Comparison of ENCODE assay signal across 22 cellular contexts in genomic region chr4:54025582-54025981, GRCh38. TPM values are rescaled to one million over a fixed set of nuclear protein-coding genes. Genes with fewer than 3 reads are reported as not detected.
DNase-seq lines count a peak whose midpoint lies in the region; ATAC-seq, FAIRE-seq and TF ChIP-seq lines count a peak whose summit lies in the region.
"Had no signal": no experiment of that assay in that cellular context is flagged by ENCODE, and none has a peak within 500 bp of the region (broad histone marks: within the 10 kb centered on the region; RNA-seq: fewer than 3 reads in every experiment).

No MANE protein-coding gene starts in this region.

- H2AFZ ChIP-seq in Karpas-422 (ENCODE audit: low read length) (no peak overlapping the region), H1 (ENCODE audit: low read length) (no peak overlapping the region)

- no peak overlapping the region for H4K91ac ChIP-seq in H1 (replicated peaks; ENCODE audit: insufficient read length, low read length)

- H3K9me3 ChIP-seq in Karpas-422 (ENCODE audit: low read length) (no peaks in the 10 kb centered on the region), H1 (ENCODE audit: insufficient read depth in 2 of 2, low read depth in 1 of 2, low read length in 1 of 2) (peaks cover 2 to 6% of the 10 kb centered on the region in 2 experiments; a peak in 3 of 4 replicates)
- no peaks in the 10 kb centered on the region for H3K9me3 ChIP-seq in CD4-positive, alpha-beta T cell (ENCODE audit: control insufficient read depth, low read length)
- H3K9me3 ChIP-seq: BE2C had no signal

- no peak overlapping the region for H2BK15ac ChIP-seq in H1 (ENCODE audit: low read length)

- H3K56ac ChIP-seq in H1 (replicated peaks; ENCODE audit: insufficient read length, low read depth, low read length): no peak overlapping the region

- H3K4me2 ChIP-seq in Karpas-422 (ENCODE audit: low read depth, low read length, poor library complexity, severe bottlenecking): no peak overlapping the region
- H3K4me2 ChIP-seq in H1 (ENCODE audit: insufficient read depth in 1 of 2, low read depth in 2 of 2, low read length in 2 of 2): no peak overlapping the region
- H3K4me2 ChIP-seq: BLaER1 had no signal

- no peaks in the 10 kb centered on the region for H3K79me1 ChIP-seq in H1 (ENCODE audit: low read depth, low read length)

- peaks cover 29% of the 10 kb centered on the region for H3K4me1 Mint-ChIP-seq in CD4-positive, alpha-beta T cell (ENCODE audit: low read depth)
- H3K4me1 Mint-ChIP-seq: CD14-positive monocyte had no signal

- H4K20me1 ChIP-seq in Karpas-422 (ENCODE audit: insufficient read depth, low read depth, low read length): no peaks in the 10 kb centered on the region
- H4K20me1 ChIP-seq in H1 (replicated peaks in 1 of 2; ENCODE audit: control insufficient read depth in 1 of 2, insufficient read depth in 2 of 2, low read length in 2 of 2): no peaks in the 10 kb centered on the region

- H3K14ac ChIP-seq in H1 (ENCODE audit: insufficient read length): no peak overlapping the region

- 0 out of 2 replicates have a peak overlapping the region, but pooled peaks have one; percentile 51 for H4K8ac ChIP-seq in H1 (ENCODE audit: extremely low read depth, insufficient read depth, low read length)

- H4K5ac ChIP-seq in H1 (ENCODE audit: insufficient read length, low read depth, low read length): no peak overlapping the region

- H3K27ac Mint-ChIP-seq in CD4-positive, alpha-beta T cell: no peak overlapping the region
- H3K27ac Mint-ChIP-seq: CD4-positive, CD25-positive, alpha-beta regulatory T cell; CD8-positive, alpha-beta T cell had no signal

- H3K4me3 Mint-ChIP-seq in CD4-positive, alpha-beta T cell: no peak overlapping the region
- H3K4me3 Mint-ChIP-seq: CD14-positive monocyte; CD8-positive, alpha-beta T cell had no signal

- H3K23ac ChIP-seq in H1 (ENCODE audit: insufficient read length): no peak overlapping the region

- no peak for DNase-seq in Karpas-422
- DNase-seq in H1 (ENCODE audit: low read depth in 1 of 2, low spot score in 2 of 2): no peak
- no peak for DNase-seq in CD4-positive, alpha-beta T cell
- DNase-seq: 8988T; ACHN; BE2C; C1 segment of cervical spinal cord; Caco-2; Calu3; CD4-positive, CD25-positive, alpha-beta regulatory T cell; CD8-positive, alpha-beta T cell; DMS79 treated with DMSO at 0.1 percent for 48 hours; GF-D8 had no signal

- H3K79me2 ChIP-seq in Karpas-422 (ENCODE audit: low read length): peaks cover 91% of the 10 kb centered on the region
- no peaks in the 10 kb centered on the region for H3K79me2 ChIP-seq in H1 (ENCODE audit: control insufficient read depth in 1 of 2, insufficient read depth in 2 of 2, low read length in 2 of 2)

- H3K4me3 ChIP-seq in Karpas-422 (ENCODE audit: low read length) (no peak overlapping the region), H1 (ENCODE audit: extremely low read depth in 1 of 4, insufficient read depth in 2 of 4, low read depth in 3 of 4, low read length in 4 of 4) (no peak overlapping the region)
- H3K4me3 ChIP-seq: BLaER1 had no signal

- peaks cover 18% of the 10 kb centered on the region for H3K36me3 Mint-ChIP-seq in CD4-positive, alpha-beta T cell (ENCODE audit: low read depth)

- H3K23me2 ChIP-seq in H1 (ENCODE audit: low read depth, low read length): no peaks in the 10 kb centered on the region

- TF ChIP-seq RAD21 in H1 (IDR thresholded peaks at IDR 0.05 in 1 of 2, conservative IDR thresholded peaks at IDR 0.05 in 1 of 2; ENCODE audit: low read depth in 2 of 2, low read length in 2 of 2): no peak

- no peak overlapping the region for H3K4ac ChIP-seq in H1 (replicated peaks; ENCODE audit: insufficient read length, low read depth, low read length)

- no peak overlapping the region for H2BK120ac ChIP-seq in H1 (replicated peaks; ENCODE audit: low read depth, low read length)

- no peak for TF ChIP-seq CTCF in H1 (IDR thresholded peaks at IDR 0.05; ENCODE audit: control extremely low read depth in 1 of 3, insufficient read depth in 1 of 3, low read depth in 1 of 3, low read length in 3 of 3)
- TF ChIP-seq CTCF in CD4-positive, alpha-beta T cell (IDR thresholded peaks at IDR 0.05): no peak

- H3K36me3 ChIP-seq in Karpas-422 (ENCODE audit: insufficient read depth, low read length) (peaks cover 46% of the 10 kb centered on the region), H1 (ENCODE audit: control insufficient read depth in 2 of 4, insufficient read depth in 4 of 4, low read length in 3 of 4) (no peaks in the 10 kb centered on the region)
- H3K36me3 ChIP-seq: BE2C had no signal

- 91% methylated on average over 7 of the region's 7 CpGs; no CpG with 5 or more reads in 1 of the 2 experiments for WGBS in H1 (ENCODE audit: extremely low coverage in 1 of 2, insufficient coverage in 1 of 2, insufficient read length in 1 of 2, insufficient replicate concordance in 2 of 2, low coverage in 1 of 2, low lambda C conversion rate in 2 of 2, missing lambda C conversion rate in 1 of 2), 2 experiments

- H3K27me3 ChIP-seq in Karpas-422 (ENCODE audit: low read length): no peaks in the 10 kb centered on the region
- H3K27me3 ChIP-seq in H1 (replicated peaks in 1 of 4; ENCODE audit: control insufficient read depth in 3 of 4, extremely low read depth in 1 of 4, insufficient read depth in 3 of 4, low read length in 3 of 4): no peaks in the 10 kb centered on the region
- H3K27me3 ChIP-seq in CD4-positive, alpha-beta T cell (ENCODE audit: control insufficient read depth, insufficient read depth, low read length): no peaks in the 10 kb centered on the region
- H3K27me3 ChIP-seq: BE2C, BLaER1 had no signal

- H3K9ac ChIP-seq in Karpas-422 (ENCODE audit: low read length): no peak overlapping the region
- no peak overlapping the region for H3K9ac ChIP-seq in H1 (replicated peaks in 1 of 4; ENCODE audit: extremely low read depth in 1 of 4, low read depth in 3 of 4, low read length in 3 of 4)
- H3K9ac ChIP-seq: BLaER1 had no signal

- no peak overlapping the region for H3K18ac ChIP-seq in H1 (ENCODE audit: extremely low read depth, low read length)

- H3K9me3 Mint-ChIP-seq in CD4-positive, alpha-beta T cell: no peaks in the 10 kb centered on the region
- H3K9me3 Mint-ChIP-seq: CD8-positive, alpha-beta T cell had no signal

- H3K27ac ChIP-seq in Karpas-422 (ENCODE audit: low read length): peak overlapping the region; percentile 99
- no peak overlapping the region for H3K27ac ChIP-seq in H1 (ENCODE audit: low read depth, low read length)
- no peak overlapping the region for H3K27ac ChIP-seq in CD4-positive, alpha-beta T cell (ENCODE audit: low read depth, low read length)
- H3K27ac ChIP-seq: BLaER1 had no signal

- 0 out of 2 replicates have a peak overlapping the region, but pooled peaks have one; percentile 28 for H2BK5ac ChIP-seq in H1 (ENCODE audit: low read depth, low read length)

- no peak overlapping the region for H2BK20ac ChIP-seq in H1 (ENCODE audit: low read length)

- no peak overlapping the region for H2BK12ac ChIP-seq in H1 (ENCODE audit: low read depth, low read length)

- H2AK5ac ChIP-seq in H1 (ENCODE audit: low read depth, low read length): no peak overlapping the region

- CTCF ChIA-PET in H1 (lab: Charles Lee; ENCODE audit: partially characterized antibody): no interaction called here
- CTCF ChIA-PET in CD4-positive, alpha-beta T cell (lab: Charles Lee): no interaction called here

- FAIRE-seq in H1 (lab: Jason Lieb, UNC): no peak
- FAIRE-seq: A204.1, D721Med, G401.6, GM12891, GM19239 had no signal

- no peaks in the 10 kb centered on the region for H3K27me3 Mint-ChIP-seq in CD4-positive, alpha-beta T cell
- H3K27me3 Mint-ChIP-seq: CD4-positive, CD25-positive, alpha-beta regulatory T cell had no signal

- no peak for TF ChIP-seq POLR2A in H1 (IDR thresholded peaks at IDR 0.05; ENCODE audit: control extremely low read depth in 1 of 2, low read depth in 2 of 2, low read length in 2 of 2)

- H3K4me1 ChIP-seq in Karpas-422 (ENCODE audit: low read length) (peaks cover 76% of the 10 kb centered on the region), H1 (replicated peaks in 1 of 4; ENCODE audit: control insufficient read depth in 3 of 4, insufficient read depth in 4 of 4, low read length in 3 of 4) (peaks cover 0 to 9% (median 2%) of the 10 kb centered on the region in 4 experiments; a peak in 4 of 7 replicates)
- H3K4me1 ChIP-seq: BE2C, BLaER1, Caco-2 had no signal

- intact Hi-C loops in CD4-positive, alpha-beta T cell (cut with DNase I, micrococcal nuclease): loop anchor here in 1 of 2 experiments (5.0 kb wide), 1 partner anchor 37 kb away; the partner anchor contains the start of gene CHIC2

- no peaks in the 10 kb centered on the region for H3K9me2 ChIP-seq in Karpas-422 (replicated peaks; ENCODE audit: insufficient read depth, low read length)

- no peak for TF ChIP-seq EP300 in H1 (IDR thresholded peaks at IDR 0.05; ENCODE audit: borderline replicate concordance in 1 of 2, low read depth in 2 of 2, low read length in 2 of 2)

- POLR2A ChIA-PET in H1 (lab: Charles Lee; ENCODE audit: partially characterized antibody): no interaction called here
- POLR2A ChIA-PET in CD4-positive, alpha-beta T cell (lab: Charles Lee): no interaction called here

- no peak for ATAC-seq in HG03039 (IDR thresholded peaks at IDR 0.05; ENCODE audit: unreplicated experiment)
- no peak for ATAC-seq in HG02759 (IDR thresholded peaks at IDR 0.05; ENCODE audit: unreplicated experiment)
- ATAC-seq in CD4-positive, alpha-beta T cell (ENCODE audit: poor library complexity): no peak
- ATAC-seq: CD8-positive, alpha-beta T cell had no signal

TF ChIP-seq in H1, 55 proteins besides CTCF, POLR2A, EP300 and RAD21:
- TF ChIP-seq CREB1 (IDR thresholded peaks at IDR 0.05) (no peak), KDM1A (IDR thresholded peaks at IDR 0.05; ENCODE audit: borderline replicate concordance, low read length) (no peak)

RNA-seq across cellular contexts. Expression of gene CHIC2, which starts 38.8 kb away (rescaled TPM):
- total RNA-seq in Karpas-422 (2014; rRNA removed; shearing (Covaris generic); ENCODE audit: low replicate concordance): 103 and 116 TPM in 2 replicates
- total RNA-seq in H1 (2021; fragmentation: NEBNext Ultra II Directional; extraction: Animal tissue kit (Norgen Biotek cat#: 25700)): 10.9 and 11.9 TPM in 2 replicates
- polyA plus RNA-seq in H1 (2011; rRNA removed): 3.0 and 4.5 TPM in 2 replicates
- 5.6 TPM for polyA plus RNA-seq in H1 (2011; cell fraction: cytosol; rRNA removed)
- polyA plus RNA-seq in H1 (2011; cell fraction: nucleus; rRNA removed): 2.3 TPM
- polyA plus RNA-seq in H1 (2012, experiment 1 of 2): 3.9 to 5.7 TPM (median 4.9 TPM) in 4 replicates
- 3.1 TPM for polyA plus RNA-seq in H1 (2012, experiment 2 of 2)
- polyA plus RNA-seq in H1 (2013, experiment 1 of 2): 5.5 TPM
- polyA plus RNA-seq in H1 (2013, experiment 2 of 2): 6.7 TPM
- polyA minus RNA-seq in H1 (2011; rRNA and poly(A)+ RNA removed): 1.6 and 2.2 TPM in 2 replicates
- 9.0 TPM for polyA minus RNA-seq in H1 (2011; cell fraction: cytosol; rRNA and poly(A)+ RNA removed)
- 8.7 TPM for polyA minus RNA-seq in H1 (2011; cell fraction: nucleus; rRNA and poly(A)+ RNA removed)
- 10 to 100 TPM; 53.8 to 59.2 TPM for total RNA-seq in CD4-positive, alpha-beta T cell
